12 cellular contexts compared by ENCODE assay signal in the genomic region with DNA sequence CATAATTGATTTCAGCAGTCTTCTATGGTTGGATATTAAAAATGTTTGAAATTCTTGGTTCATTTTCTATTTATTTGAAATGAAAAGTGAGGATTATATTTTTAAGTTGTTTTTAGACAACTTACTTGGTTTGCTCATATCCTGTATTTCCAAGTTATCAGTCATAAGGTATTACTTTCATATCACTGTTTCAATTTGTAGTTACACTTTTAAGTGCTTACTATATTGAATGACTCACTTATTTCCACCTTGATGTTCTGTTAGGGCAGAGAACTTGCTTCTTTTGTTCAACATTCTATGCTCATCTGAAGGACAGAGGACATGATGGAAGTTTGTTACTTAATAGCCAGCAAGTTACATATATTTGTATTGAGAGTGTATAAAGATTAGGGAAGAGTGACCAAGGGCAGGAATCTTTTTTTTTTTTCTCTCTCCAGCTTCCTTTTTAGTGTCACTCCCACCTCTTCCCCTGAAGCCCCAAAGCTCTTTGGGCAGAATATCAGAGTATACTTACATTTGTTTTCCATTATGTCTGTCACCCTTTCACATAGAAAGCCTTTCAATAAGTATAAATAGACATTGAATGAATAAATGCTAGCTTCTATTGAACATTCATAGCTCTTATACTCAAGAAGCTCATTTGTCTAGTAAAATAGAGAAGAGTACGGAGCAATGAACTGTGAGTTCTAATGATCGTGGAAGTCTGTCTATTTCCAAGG. TPM values are rescaled to one million over a fixed set of nuclear protein-coding genes. Genes with fewer than 3 reads are reported as not detected.
A peak's percentile ranks its signal among the peaks of the same experiment; 100 is the strongest.
DNase-seq lines count a peak whose midpoint lies in the region; ATAC-seq and TF ChIP-seq lines count a peak whose summit lies in the region.
"Had no signal": no experiment of that assay in that cellular context is flagged by ENCODE, and none has a peak within 500 bp of the region (broad histone marks: within the 10 kb centered on the region; RNA-seq: fewer than 3 reads in every experiment).

No MANE protein-coding gene starts in this region.

- no peak overlapping the region for H3K27ac ChIP-seq in gastroesophageal sphincter

- no peak for TF ChIP-seq CTCF in gastroesophageal sphincter (IDR thresholded peaks at IDR 0.05)

- no peaks in the 10 kb centered on the region for H3K9me3 Mint-ChIP-seq in effector memory CD8-positive, alpha-beta T cell
- H3K9me3 Mint-ChIP-seq: mesothelial cell of epicardium had no signal

- ATAC-seq in GM18868 (IDR thresholded peaks at IDR 0.05; ENCODE audit: unreplicated experiment) (peak; percentile 97), GM21529 (IDR thresholded peaks at IDR 0.05; ENCODE audit: unreplicated experiment) (peak; percentile 96), HG03378 (IDR thresholded peaks at IDR 0.05; ENCODE audit: unreplicated experiment) (peak; percentile 99), left cardiac atrium (no peak), gastroesophageal sphincter (no peak)
- no peak for ATAC-seq in effector memory CD8-positive, alpha-beta T cell (replicated peaks)

- peak overlapping the region; percentile 12 to 36 for H3K27ac Mint-ChIP-seq in effector memory CD8-positive, alpha-beta T cell
- H3K27ac Mint-ChIP-seq: mesothelial cell of epicardium had no signal

- no peaks in the 10 kb centered on the region for H3K27me3 Mint-ChIP-seq in effector memory CD8-positive, alpha-beta T cell

- peaks cover 6 to 33% of the 10 kb centered on the region in 2 donors for H3K4me1 Mint-ChIP-seq in effector memory CD8-positive, alpha-beta T cell (ENCODE audit: low read depth in 2 of 2)
- H3K4me1 Mint-ChIP-seq: mesothelial cell of epicardium had no signal

- H3K4me3 Mint-ChIP-seq in effector memory CD8-positive, alpha-beta T cell = no peak overlapping the region
- H3K4me3 Mint-ChIP-seq: mesothelial cell of epicardium had no signal

- no peak for TF ChIP-seq POLR2A in gastroesophageal sphincter (IDR thresholded peaks at IDR 0.05)

- H3K36me3 ChIP-seq in gastroesophageal sphincter = peaks cover 0 to 4% of the 10 kb centered on the region in 2 donors

- 81 to 85% methylated on average over 2 of the region's 2 CpGs for WGBS in gastroesophageal sphincter (ENCODE audit: low coverage in 1 of 2), 2 donors

- H3K27me3 ChIP-seq in gastroesophageal sphincter = no peaks in the 10 kb centered on the region

- no peaks in the 10 kb centered on the region for H3K9me3 ChIP-seq in gastroesophageal sphincter

- H3K4me1 ChIP-seq in gastroesophageal sphincter = no peaks in the 10 kb centered on the region

- intact Hi-C loops in left cardiac atrium (cut with DNase I) = no loop called here

- peaks cover 13% of the 10 kb centered on the region for H3K36me3 Mint-ChIP-seq in effector memory CD8-positive, alpha-beta T cell (ENCODE audit: insufficient read depth)

- no peak for DNase-seq in effector memory CD8-positive, alpha-beta T cell
- DNase-seq in NCI-H1092 (lab: John Stamatoyannopoulos, UW) (no peak), DMS 273 treated with DMSO at 0.1 percent for 48 hours (lab: John Stamatoyannopoulos, UW) (no peak), left cardiac atrium (no peak)
- DNase-seq: erythroblast, KG1, SHP77 treated with DMSO at 0.1 percent for 48 hours had no signal

- no peak for TF ChIP-seq EP300 in gastroesophageal sphincter (IDR thresholded peaks at IDR 0.05)

- H3K4me3 ChIP-seq in gastroesophageal sphincter = no peak overlapping the region

RNA-seq across cellular contexts. Expression of gene PIK3C3, which starts 28.1 kb away (rescaled TPM):
- total RNA-seq in left cardiac atrium = 10 to 100 TPM; 31.4 to 32.3 TPM
- total RNA-seq in gastroesophageal sphincter = 10 to 100 TPM; 34.2 to 55.6 (median 40.9) TPM

Comparison
In these comparisons a context has a peak if more than half of its experiments do, and no peak if none do; other contexts are left out.
1. ATAC-seq: peak in GM18868 (single experiment), GM21529 (single experiment) and HG03378 (single experiment); none in effector memory CD8-positive, alpha-beta T cell (single experiment), left cardiac atrium (0 of 2) and gastroesophageal sphincter (single experiment).